Comparison of ENCODE assay signal across 8 cellular contexts in genomic region chr5:146130440-146131045, GRCh38. TPM values are rescaled to one million over a fixed set of nuclear protein-coding genes. Genes with fewer than 3 reads are reported as not detected.
DNase-seq lines count a peak whose midpoint lies in the region; ATAC-seq and TF ChIP-seq lines count a peak whose summit lies in the region.

No MANE protein-coding gene starts in this region.

- DNase-seq in SIG-M5 treated with dmso at 0.1 percent for 504 hours (lab: John Stamatoyannopoulos, UW; ENCODE audit: unreplicated experiment) (peak; percentile 52), SIG-M5 (lab: John Stamatoyannopoulos, UW) (no peak), OCI-M1 (lab: John Stamatoyannopoulos, UW) (peak; percentile 28), fibroblast of villous mesenchyme (ENCODE audit: low read depth) (peak; percentile 57), stromal cell of bone marrow (ENCODE audit: low read depth) (peak; percentile 25), epidermal melanocyte (ENCODE audit: insufficient read length, low spot score) (no peak)

- peak; percentile 58 for TF ChIP-seq CTCF in fibroblast of villous mesenchyme (IDR thresholded peaks at IDR 0.05; ENCODE audit: insufficient read depth, low read depth, low read length)

- ATAC-seq in GM21576 (IDR thresholded peaks at IDR 0.05; ENCODE audit: unreplicated experiment) (no peak), esophagus mucosa (no peak)

- no peak overlapping the region for H3K4me3 ChIP-seq in fibroblast of villous mesenchyme (ENCODE audit: low read depth, low read length)

RNA-seq across cellular contexts. Expression of gene PLAC8L1, which starts 25.2 kb away (rescaled TPM):
- total RNA-seq in fibroblast of villous mesenchyme = not detected in 2 replicates
- total RNA-seq in esophagus mucosa = 0.52 TPM

RNA-seq across cellular contexts. Expression of gene LARS1, which starts 51.9 kb away (rescaled TPM):
- total RNA-seq in fibroblast of villous mesenchyme (116 and 121 TPM in 2 replicates), esophagus mucosa (66.0 TPM)

Comparison
In these comparisons a context has a peak if more than half of its experiments do, and no peak if none do; other contexts are left out.
1. DNase-seq: peak in SIG-M5 treated with dmso at 0.1 percent for 504 hours (single experiment), OCI-M1 (single experiment), fibroblast of villous mesenchyme (single experiment) and stromal cell of bone marrow (single experiment); none in SIG-M5 (single experiment) and epidermal melanocyte (single experiment).